Comparison of ENCODE assay signal across 20 cellular contexts in genomic region chr2:219517954-219518778, GRCh38. TPM values are rescaled to one million over a fixed set of nuclear protein-coding genes. Genes with fewer than 3 reads are reported as not detected.
"Had no signal": no experiment of that assay in that cellular context is flagged by ENCODE, and none has a peak within 500 bp of the region (broad histone marks: within the 10 kb centered on the region; RNA-seq: fewer than 3 reads in every experiment).

No MANE protein-coding gene starts in this region.

- H3K27ac Mint-ChIP-seq: activated naive CD4-positive, alpha-beta T cell treated with anti-CD3 and anti-CD28 coated beads, Interleukin-2, amount 50 U/mL, for 72 hours; activated T-helper 1 cell treated with anti-CD3 and anti-CD28 coated beads, Interleukin-12 subunit alpha, Interleukin-12 subunit beta, Interleukin-2, Interleukin-4 antibody, amounts not matched to agents 30 ng/mL and 10 ng/mL and 1 ng/mL, durations not matched to agents 14 hours and 24 hours and 36 hours; naive B cell; stimulated activated naive CD8-positive, alpha-beta T cell treated with anti-CD3 and anti-CD28 coated beads, Interleukin-15, amount 100 ng/mL, for 72 hours had no signal

- H3K36me3 Mint-ChIP-seq: activated naive CD4-positive, alpha-beta T cell treated with anti-CD3 and anti-CD28 coated beads, Interleukin-2, amount 50 U/mL, for 72 hours had no signal

- H2AFZ ChIP-seq: parathyroid adenoma had no signal

- H3K9me3 Mint-ChIP-seq: activated naive CD4-positive, alpha-beta T cell treated with anti-CD3 and anti-CD28 coated beads, Interleukin-2, amount 50 U/mL, for 72 hours; activated T-helper 1 cell treated with anti-CD3 and anti-CD28 coated beads, Interleukin-12 subunit alpha, Interleukin-12 subunit beta, Interleukin-2, Interleukin-4 antibody, amounts not matched to agents 30 ng/mL and 10 ng/mL and 1 ng/mL, durations not matched to agents 14 hours and 24 hours and 36 hours; stimulated activated naive CD8-positive, alpha-beta T cell treated with anti-CD3 and anti-CD28 coated beads, Interleukin-15, amount 100 ng/mL, for 72 hours had no signal

- ATAC-seq: activated naive CD4-positive, alpha-beta T cell treated with anti-CD3 and anti-CD28 coated beads, Interleukin-2, amount 50 U/mL, for 72 hours; mucosa of descending colon; right lobe of liver; stimulated activated naive CD8-positive, alpha-beta T cell treated with anti-CD3 and anti-CD28 coated beads, Interleukin-15, amount 100 ng/mL, for 72 hours had no signal

- H3K36me3 ChIP-seq: esophagus squamous epithelium, neutrophil, right lobe of liver, suprapubic skin, transverse colon had no signal

- H3K79me2 ChIP-seq: parathyroid adenoma had no signal

- H3K4me3 ChIP-seq: esophagus squamous epithelium, mucosa of descending colon, right lobe of liver, smooth muscle cell, suprapubic skin, transverse colon had no signal

- H3K9ac ChIP-seq: parathyroid adenoma had no signal

- DNase-seq: activated CD4-positive, alpha-beta T cell treated with anti-CD3 and anti-CD28 coated beads, Interleukin-2, amount 50 U/mL, for 4 hours; activated gamma-delta T cell treated with Interleukin-2 at 50 U/mL for 16 hours; dermis blood vessel endothelial cell; effector memory CD4-positive, alpha-beta T cell; esophagus squamous epithelium; left ventricle myocardium superior; naive B cell; right lobe of liver; stimulated activated CD4-positive, alpha-beta T cell treated with anti-CD3 and anti-CD28 coated beads, Interleukin-4, amount 100 ng/mL, for 1 hour; stimulated activated naive CD8-positive, alpha-beta T cell treated with anti-CD3 and anti-CD28 coated beads, Interleukin-15, amount 100 ng/mL, for 72 hours; transverse colon had no signal

- H3K4me2 ChIP-seq: smooth muscle cell had no signal

- H3K9me3 ChIP-seq: esophagus squamous epithelium, mucosa of descending colon, neutrophil, right lobe of liver, suprapubic skin, transverse colon had no signal

- H3K4me3 Mint-ChIP-seq: activated T-helper 1 cell treated with anti-CD3 and anti-CD28 coated beads, Interleukin-12 subunit alpha, Interleukin-12 subunit beta, Interleukin-2, Interleukin-4 antibody, amounts not matched to agents 30 ng/mL and 10 ng/mL and 1 ng/mL, durations not matched to agents 14 hours and 24 hours and 36 hours; naive B cell; stimulated activated naive CD8-positive, alpha-beta T cell treated with anti-CD3 and anti-CD28 coated beads, Interleukin-15, amount 100 ng/mL, for 72 hours had no signal

- H3K27ac ChIP-seq: esophagus squamous epithelium, neutrophil, parathyroid adenoma, right lobe of liver, suprapubic skin, transverse colon had no signal

- H3K4me1 ChIP-seq: right lobe of liver had no signal

RNA-seq across cellular contexts. Expression of gene ASIC4, which starts 3.9 kb away (rescaled TPM):
- total RNA-seq: activated CD8-positive, alpha-beta memory T cell treated with anti-CD3 and anti-CD28 coated beads for 36 hours; dermis blood vessel endothelial cell; esophagus squamous epithelium; left ventricle myocardium superior; right lobe of liver; suprapubic skin; transverse colon had no signal

RNA-seq across cellular contexts. Expression of gene OBSL1, which starts 53.2 kb away (rescaled TPM):
- total RNA-seq: T-helper 2 cell treated with Interferon-gamma antibody and Interleukin-4, amounts not matched to agents 100 ng/mL and 5 ng/mL, for 36 hours had no signal
